19 cellular contexts compared by ENCODE assay signal in the genomic region with DNA sequence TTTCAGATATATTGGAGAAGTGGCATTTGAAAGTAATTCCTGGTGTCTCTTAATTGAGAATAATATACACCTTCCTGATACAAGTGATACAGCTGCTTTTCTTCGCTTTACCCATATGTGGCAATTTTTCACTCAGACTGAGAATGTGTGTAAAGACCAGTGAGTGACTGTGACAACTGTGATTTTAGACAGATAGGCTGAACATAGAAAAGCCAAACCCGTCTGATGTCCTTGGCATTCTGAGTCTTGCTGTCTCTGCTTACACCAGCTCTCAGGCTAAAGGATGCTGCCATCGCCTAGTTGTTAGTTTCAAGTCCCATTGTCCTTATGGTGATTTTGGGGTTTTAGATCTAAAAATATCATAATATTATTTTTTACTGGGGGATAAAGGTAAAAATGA.
"Had no signal": no experiment of that assay in that cellular context is flagged by ENCODE, and none has a peak within 500 bp of the region (broad histone marks: within the 10 kb centered on the region; RNA-seq: fewer than 3 reads in every experiment).

No MANE protein-coding gene starts in this region.

- DNase-seq: activated CD4-positive, alpha-beta T cell treated with anti-CD3 and anti-CD28 coated beads for 48 hours; activated CD4-positive, alpha-beta T cell treated with anti-CD3 and anti-CD28 coated beads, Interleukin-2, amount 50 U/mL, for 4 hours; activated CD4-positive, CD25-positive, alpha-beta regulatory T cell treated with anti-CD3 and anti-CD28 coated beads, Interleukin-2, amount 50 U/mL, for 72 hours; activated CD8-positive, alpha-beta memory T cell treated with anti-CD3 and anti-CD28 coated beads, Interleukin-2, amount 10 ng/mL, durations not matched to agents 7 days and 5 days; activated effector memory CD4-positive, alpha-beta T cell treated with Interleukin-2 at 50 U/mL for 16 hours; activated naive CD4-positive, alpha-beta T cell; activated T-cell treated with anti-CD3 and anti-CD28 coated beads, Interleukin-2, amount 50 U/mL, for 24 hours; aorta; central memory CD4-positive, alpha-beta T cell; Kasumi-1; KBM-7; NCI-H1092; NCI-H2107; NCI-H2171 treated with DMSO at 0.1 percent for 48 hours; NCI-H510A treated with DMSO at 0.1 percent for 48 hours; PC-3; SHP77; SW 1271 had no signal

- ATAC-seq: activated CD8-positive, alpha-beta memory T cell treated with anti-CD3 and anti-CD28 coated beads, Interleukin-2, amount 10 ng/mL, durations not matched to agents 7 days and 5 days; PC-3; WTC11 had no signal
